ENCODE assay signal across 8 cellular contexts in the genomic region with DNA sequence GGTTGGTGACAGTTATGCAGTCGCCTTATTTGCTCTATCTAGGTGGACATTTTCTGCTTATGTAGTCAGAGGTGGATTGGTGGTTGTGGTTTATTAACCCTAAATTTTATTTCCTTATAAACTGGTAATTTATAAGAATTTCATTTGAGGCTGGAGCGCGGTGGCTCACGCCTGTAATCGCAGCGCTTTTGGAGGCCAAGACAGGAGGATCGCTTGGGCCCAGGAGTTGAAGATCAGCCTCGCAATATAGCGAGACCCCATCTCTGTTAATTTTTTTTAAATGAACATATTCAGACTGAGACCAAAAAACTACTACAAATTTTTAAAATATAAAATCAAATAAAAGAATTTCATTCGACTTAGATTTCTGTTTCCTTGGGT. TPM values are rescaled to one million over a fixed set of nuclear protein-coding genes. Genes with fewer than 3 reads are reported as not detected.
DNase-seq lines count a peak whose midpoint lies in the region; ATAC-seq, FAIRE-seq and TF ChIP-seq lines count a peak whose summit lies in the region.

No MANE protein-coding gene starts in this region.

- peak; percentile 21 for FAIRE-seq in GM18507 (lab: Jason Lieb, UNC)

- no peaks in the 10 kb centered on the region for H3K27me3 Mint-ChIP-seq in T-helper 17 cell

- no peaks in the 10 kb centered on the region for H3K9me3 ChIP-seq in T-helper 17 cell (ENCODE audit: control insufficient read depth, low read length, poor library complexity, severe bottlenecking)
- no peaks in the 10 kb centered on the region for H3K9me3 ChIP-seq in gastrocnemius medialis

- intact Hi-C loops in gastrocnemius medialis (cut with DNase I; ENCODE audit: low total_unique reads): loop anchor here (5.0 kb wide), 2 partner anchors 61 to 216 kb away; a partner anchor contains a TSS

- H3K4me1 ChIP-seq in gastrocnemius medialis: peaks cover 9% of the 10 kb centered on the region in 2 donors

- H3K36me3 ChIP-seq in gastrocnemius medialis: no peaks in the 10 kb centered on the region

- no peak for TF ChIP-seq POLR2A in gastrocnemius medialis (IDR thresholded peaks at IDR 0.05)

- no peaks in the 10 kb centered on the region for H3K27me3 ChIP-seq in gastrocnemius medialis

- peak overlapping the region; percentile 72 for H3K27ac Mint-ChIP-seq in T-helper 17 cell

- H3K36me3 Mint-ChIP-seq in T-helper 17 cell (ENCODE audit: low read depth): peaks cover 3% of the 10 kb centered on the region

- H3K4me3 ChIP-seq in fibroblast of villous mesenchyme (ENCODE audit: low read depth, low read length): peak overlapping the region; percentile 95
- peak overlapping the region; percentile 88 to 99 (median 92) for H3K4me3 ChIP-seq in gastrocnemius medialis

- H3K4me3 Mint-ChIP-seq in T-helper 17 cell: peak overlapping the region; percentile 91

- peak overlapping the region; percentile 89 to 95 (median 91) for H3K27ac ChIP-seq in gastrocnemius medialis

- in situ Hi-C loops in gastrocnemius medialis (cut with MboI; ENCODE audit: low sequenced_read_pairs in 4 of 4): loop anchor here in 1 of 4 donors (25.0 kb wide), 1 partner anchor 211 kb away; a partner anchor contains a TSS

- H3K4me1 Mint-ChIP-seq in T-helper 17 cell: peaks cover 12% of the 10 kb centered on the region

- ATAC-seq in T-helper 17 cell (no peak), gastrocnemius medialis (no peak), GM18519 (IDR thresholded peaks at IDR 0.05; ENCODE audit: low FRiP score, unreplicated experiment) (no peak)

- no peak for DNase-seq in GM18507 (ENCODE audit: extremely low spot score, insufficient read length, low read depth)
- DNase-seq in T-helper 17 cell: no peak
- DNase-seq in fibroblast of villous mesenchyme (ENCODE audit: low read depth): no peak
- DNase-seq in gastrocnemius medialis: no peak
- no peak for DNase-seq in hypothalamus (lab: John Stamatoyannopoulos, UW)
- DNase-seq in 8988T: no peak
- no peak for DNase-seq in NCI-H345 (lab: John Stamatoyannopoulos, UW)

- TF ChIP-seq CTCF in fibroblast of villous mesenchyme (IDR thresholded peaks at IDR 0.05; ENCODE audit: insufficient read depth, low read depth, low read length) (no peak), gastrocnemius medialis (IDR thresholded peaks at IDR 0.05 in 4 of 5, conservative IDR thresholded peaks at IDR 0.05 in 1 of 5) (no peak)

RNA-seq across cellular contexts. Expression of a gene that starts 0.8 kb away (rescaled TPM):
- 1 to 10 TPM; 4.9 to 6.0 TPM for total RNA-seq in T-helper 17 cell
- total RNA-seq in fibroblast of villous mesenchyme: 16.8 and 19.0 TPM in 2 replicates
- 1 to 10 TPM; 2.3 to 4.5 (median 3.7) TPM for total RNA-seq in gastrocnemius medialis

RNA-seq across cellular contexts. Expression of a gene that starts 20.6 kb away (rescaled TPM):
- total RNA-seq in T-helper 17 cell (10 to 100 TPM; 14.6 to 18.2 TPM), fibroblast of villous mesenchyme (0.43 and 2.3 TPM in 2 replicates), gastrocnemius medialis (1 to 10 TPM; 1.3 to 5.9 (median 2.6) TPM)

RNA-seq across cellular contexts. Expression of a gene that starts 39.1 kb away (rescaled TPM):
- total RNA-seq in T-helper 17 cell (10 to 100 TPM; 33.9 to 40.6 TPM), fibroblast of villous mesenchyme (31.1 and 36.7 TPM in 2 replicates), gastrocnemius medialis (10 to 100 TPM; 21.5 to 37.5 (median 27.2) TPM)

RNA-seq across cellular contexts. Expression of a gene that starts 59.4 kb away (rescaled TPM):
- 1 to 10 TPM in 1 of 2 donors, not detected in 1; 2.6 TPM for total RNA-seq in T-helper 17 cell
- total RNA-seq in fibroblast of villous mesenchyme: 61.3 and 148 TPM in 2 replicates
- total RNA-seq in gastrocnemius medialis: 1 to 10 TPM in 3 of 4 donors, under 1 TPM in 1; 0.92 to 6.7 (median 3.9) TPM
